ENCODE assay signal across 8 cellular contexts in genomic region chr6:167828325-167828956, GRCh38. TPM values are rescaled to one million over a fixed set of nuclear protein-coding genes. Genes with fewer than 3 reads are reported as not detected.
DNase-seq lines count a peak whose midpoint lies in the region; TF ChIP-seq lines count a peak whose summit lies in the region.

No MANE protein-coding gene starts in this region.

- peak overlapping the region; percentile 82 for H3K9ac ChIP-seq in adipocyte (ENCODE audit: low read length)
- peak overlapping the region; percentile 49 to 96 for H3K9ac ChIP-seq in liver (ENCODE audit: low read depth in 1 of 2, low read length in 2 of 2)

- intact Hi-C loops in cardiac septum (cut with DNase I): loop anchor here (5.0 kb wide), 1 partner anchor 146 kb away; no protein-coding TSS in a partner anchor

- H3K4me3 ChIP-seq in right atrium auricular region (peak overlapping the region; percentile 67 to 74), adipocyte (ENCODE audit: low read length) (peak overlapping the region; percentile 88), liver (ENCODE audit: low read depth in 1 of 3, low read length in 3 of 3) (peak overlapping the region; percentile 70 to 99 (median 88)), Peyer's patch (peak overlapping the region in 2 of 4 donors; percentile 63 to 91)

- DNase-seq in right atrium auricular region (ENCODE audit: low spot score) (no peak), cardiac septum (ENCODE audit: low spot score) (no peak), adipocyte (ENCODE audit: low read depth) (no peak), medulla oblongata (ENCODE audit: extremely low spot score) (no peak), Peyer's patch (no peak)
- no peak for DNase-seq in activated CD4-positive, CD25-positive, alpha-beta regulatory T cell (lab: John Stamatoyannopoulos, UW)
- no peak for DNase-seq in stimulated activated CD4-positive, alpha-beta T cell treated with anti-CD3 and anti-CD28 coated beads, Interleukin-2, amount 100 ng/mL, for 24 hours

- TF ChIP-seq CTCF in right atrium auricular region (IDR thresholded peaks at IDR 0.05): no peak
- TF ChIP-seq CTCF in liver (IDR thresholded peaks at IDR 0.05; ENCODE audit: low read depth, low read length, missing input control): no peak
- no peak for TF ChIP-seq CTCF in Peyer's patch (IDR thresholded peaks at IDR 0.05)

- no peaks in the 10 kb centered on the region for H3K27me3 ChIP-seq in right atrium auricular region
- H3K27me3 ChIP-seq in adipocyte (replicated peaks; ENCODE audit: control insufficient read depth, insufficient read depth, low read length): no peaks in the 10 kb centered on the region
- H3K27me3 ChIP-seq in liver (ENCODE audit: control insufficient read depth in 4 of 4, insufficient read depth in 4 of 4, low read length in 3 of 4): no peaks in the 10 kb centered on the region
- H3K27me3 ChIP-seq in Peyer's patch: no peaks in the 10 kb centered on the region

- H3K4me1 ChIP-seq in right atrium auricular region (peaks cover 0 to 53% of the 10 kb centered on the region in 2 donors), adipocyte (ENCODE audit: control insufficient read depth, insufficient read depth, low read length) (peaks cover 20% of the 10 kb centered on the region), liver (ENCODE audit: control insufficient read depth in 4 of 4, insufficient read depth in 4 of 4, low read length in 3 of 4) (peaks cover 7 to 38% (median 23%) of the 10 kb centered on the region in 4 donors), Peyer's patch (peaks cover 0 to 38% (median 6%) of the 10 kb centered on the region in 4 donors)

- peak in 1 of 2 donors; percentile 24 for TF ChIP-seq POLR2A in Peyer's patch (IDR thresholded peaks at IDR 0.05)

- H3K9me3 ChIP-seq in right atrium auricular region: no peaks in the 10 kb centered on the region
- no peaks in the 10 kb centered on the region for H3K9me3 ChIP-seq in adipocyte (ENCODE audit: control insufficient read depth, low read length)
- no peaks in the 10 kb centered on the region for H3K9me3 ChIP-seq in liver (ENCODE audit: control insufficient read depth in 4 of 4, low read length in 3 of 4)
- H3K9me3 ChIP-seq in Peyer's patch: no peaks in the 10 kb centered on the region

- 36% methylated on average over 4 of the region's 4 CpGs for WGBS in liver

- peak overlapping the region; percentile 59 to 80 for H3K27ac ChIP-seq in right atrium auricular region
- peak overlapping the region; percentile 88 to 89 for H3K27ac ChIP-seq in liver (ENCODE audit: low read depth in 1 of 2, low read length in 2 of 2)
- peak overlapping the region in 2 of 4 donors; percentile 85 to 96 for H3K27ac ChIP-seq in Peyer's patch

- no peak for TF ChIP-seq RAD21 in liver (IDR thresholded peaks at IDR 0.05)

- H3K36me3 ChIP-seq in right atrium auricular region (no peaks in the 10 kb centered on the region), adipocyte (ENCODE audit: control insufficient read depth, insufficient read depth, low read length, severe bottlenecking) (no peaks in the 10 kb centered on the region), liver (ENCODE audit: control insufficient read depth in 4 of 4, insufficient read depth in 3 of 4, low read depth in 1 of 4, low read length in 3 of 4) (peaks cover 0 to 4% (median 0%) of the 10 kb centered on the region in 4 donors), Peyer's patch (no peaks in the 10 kb centered on the region)

TF ChIP-seq in liver, 16 proteins besides CTCF, POLR2A, EP300 and RAD21:
- TF ChIP-seq YY1 (IDR thresholded peaks at IDR 0.05) (peak; percentile 33), JUND (IDR thresholded peaks at IDR 0.05) (no peak)

RNA-seq across cellular contexts. Expression of gene AFDN, which starts 1.7 kb away (rescaled TPM):
- total RNA-seq in right atrium auricular region (10 to 100 TPM; 51.6 to 51.8 TPM), cardiac septum (67.1 TPM), liver (100 to 1,000 TPM in 1 of 2 donors, 10 to 100 TPM in 1; 33.3 to 145 TPM), Peyer's patch (100 to 1,000 TPM; 265 to 326 (median 313) TPM)
- polyA plus RNA-seq in liver: 10 to 100 TPM; 21.3 to 25.4 TPM
